1 cellular context compared by ENCODE assay signal in the genomic region with DNA sequence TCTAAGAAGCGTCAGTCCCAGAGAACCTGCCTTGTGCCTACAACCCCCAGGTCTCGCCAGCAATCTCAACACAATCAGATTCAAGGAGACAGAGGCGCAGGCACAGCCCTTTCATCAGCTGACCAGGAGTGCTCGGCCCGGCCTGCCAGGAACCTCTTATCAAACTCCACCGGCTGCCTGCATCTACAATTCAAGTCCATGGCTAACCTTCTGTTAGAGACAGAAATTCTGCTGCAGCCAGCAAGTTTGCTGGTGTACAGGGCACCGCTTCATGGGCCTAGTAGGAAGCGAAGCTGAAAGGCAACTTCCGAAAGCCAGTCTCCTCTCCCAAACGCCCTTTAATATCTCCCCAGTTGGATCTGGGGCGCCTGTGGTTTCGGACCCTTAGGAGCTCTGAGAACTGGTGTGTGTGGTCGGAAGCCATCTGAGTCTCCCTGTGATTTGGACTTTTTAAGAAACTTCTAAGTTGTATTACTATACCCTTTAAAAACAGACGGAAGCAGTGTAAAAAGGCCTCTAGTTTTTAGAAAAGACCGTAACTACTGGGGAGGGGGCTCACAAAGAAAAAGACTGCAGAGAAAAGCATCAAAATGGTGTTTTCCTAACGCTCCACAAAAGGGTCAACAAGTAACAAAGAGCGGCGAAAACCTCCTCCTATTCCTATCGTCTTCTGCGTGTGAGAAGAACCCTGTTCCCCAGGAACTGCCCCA.
TF ChIP-seq lines count a peak whose summit lies in the region.

No MANE protein-coding gene starts in this region.

TF ChIP-seq in K562, 482 proteins besides CTCF, POLR2A, EP300 and RAD21 (continued from another document and continues in another):
- no peak for TF ChIP-seq ZNF324 (CRISPR knock-in tag; IDR thresholded peaks at IDR 0.05)
- no peak for TF ChIP-seq THRAP3 (IDR thresholded peaks at IDR 0.05; ENCODE audit: borderline replicate concordance)
- TF ChIP-seq DDX20 (tag; IDR thresholded peaks at IDR 0.05; ENCODE audit: low read depth): no peak
- no peak for TF ChIP-seq RFX7 (CRISPR knock-in tag; IDR thresholded peaks at IDR 0.05)
- no peak for TF ChIP-seq SRSF1 (IDR thresholded peaks at IDR 0.05; ENCODE audit: low read depth, low read length)
- no peak for TF ChIP-seq ZNF354B (CRISPR knock-in tag; IDR thresholded peaks at IDR 0.05)
- TF ChIP-seq STAT5A (IDR thresholded peaks at IDR 0.05; ENCODE audit: borderline replicate concordance, low read length): peak; percentile 59; the same call in 1 of the 2 replicates
- TF ChIP-seq, protein P1, sequence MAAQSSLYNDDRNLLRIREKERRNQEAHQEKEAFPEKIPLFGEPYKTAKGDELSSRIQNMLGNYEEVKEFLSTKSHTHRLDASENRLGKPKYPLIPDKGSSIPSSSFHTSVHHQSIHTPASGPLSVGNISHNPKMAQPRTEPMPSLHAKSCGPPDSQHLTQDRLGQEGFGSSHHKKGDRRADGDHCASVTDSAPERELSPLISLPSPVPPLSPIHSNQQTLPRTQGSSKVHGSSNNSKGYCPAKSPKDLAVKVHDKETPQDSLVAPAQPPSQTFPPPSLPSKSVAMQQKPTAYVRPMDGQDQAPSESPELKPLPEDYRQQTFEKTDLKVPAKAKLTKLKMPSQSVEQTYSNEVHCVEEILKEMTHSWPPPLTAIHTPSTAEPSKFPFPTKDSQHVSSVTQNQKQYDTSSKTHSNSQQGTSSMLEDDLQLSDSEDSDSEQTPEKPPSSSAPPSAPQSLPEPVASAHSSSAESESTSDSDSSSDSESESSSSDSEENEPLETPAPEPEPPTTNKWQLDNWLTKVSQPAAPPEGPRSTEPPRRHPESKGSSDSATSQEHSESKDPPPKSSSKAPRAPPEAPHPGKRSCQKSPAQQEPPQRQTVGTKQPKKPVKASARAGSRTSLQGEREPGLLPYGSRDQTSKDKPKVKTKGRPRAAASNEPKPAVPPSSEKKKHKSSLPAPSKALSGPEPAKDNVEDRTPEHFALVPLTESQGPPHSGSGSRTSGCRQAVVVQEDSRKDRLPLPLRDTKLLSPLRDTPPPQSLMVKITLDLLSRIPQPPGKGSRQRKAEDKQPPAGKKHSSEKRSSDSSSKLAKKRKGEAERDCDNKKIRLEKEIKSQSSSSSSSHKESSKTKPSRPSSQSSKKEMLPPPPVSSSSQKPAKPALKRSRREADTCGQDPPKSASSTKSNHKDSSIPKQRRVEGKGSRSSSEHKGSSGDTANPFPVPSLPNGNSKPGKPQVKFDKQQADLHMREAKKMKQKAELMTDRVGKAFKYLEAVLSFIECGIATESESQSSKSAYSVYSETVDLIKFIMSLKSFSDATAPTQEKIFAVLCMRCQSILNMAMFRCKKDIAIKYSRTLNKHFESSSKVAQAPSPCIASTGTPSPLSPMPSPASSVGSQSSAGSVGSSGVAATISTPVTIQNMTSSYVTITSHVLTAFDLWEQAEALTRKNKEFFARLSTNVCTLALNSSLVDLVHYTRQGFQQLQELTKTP (IDR thresholded peaks at IDR 0.05; ENCODE audit: low read depth in 1 of 2, partially characterized antibody in 2 of 2): no peak
- TF ChIP-seq, protein P2, sequence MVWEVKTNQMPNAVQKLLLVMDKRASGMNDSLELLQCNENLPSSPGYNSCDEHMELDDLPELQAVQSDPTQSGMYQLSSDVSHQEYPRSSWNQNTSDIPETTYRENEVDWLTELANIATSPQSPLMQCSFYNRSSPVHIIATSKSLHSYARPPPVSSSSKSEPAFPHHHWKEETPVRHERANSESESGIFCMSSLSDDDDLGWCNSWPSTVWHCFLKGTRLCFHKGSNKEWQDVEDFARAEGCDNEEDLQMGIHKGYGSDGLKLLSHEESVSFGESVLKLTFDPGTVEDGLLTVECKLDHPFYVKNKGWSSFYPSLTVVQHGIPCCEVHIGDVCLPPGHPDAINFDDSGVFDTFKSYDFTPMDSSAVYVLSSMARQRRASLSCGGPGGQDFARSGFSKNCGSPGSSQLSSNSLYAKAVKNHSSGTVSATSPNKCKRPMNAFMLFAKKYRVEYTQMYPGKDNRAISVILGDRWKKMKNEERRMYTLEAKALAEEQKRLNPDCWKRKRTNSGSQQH (CRISPR knock-in tag; IDR thresholded peaks at IDR 0.05): no peak
- TF ChIP-seq ZFP36 (IDR thresholded peaks at IDR 0.05; ENCODE audit: low read depth, low read length, partially characterized antibody): peak; percentile 8
- TF ChIP-seq, protein P3, sequence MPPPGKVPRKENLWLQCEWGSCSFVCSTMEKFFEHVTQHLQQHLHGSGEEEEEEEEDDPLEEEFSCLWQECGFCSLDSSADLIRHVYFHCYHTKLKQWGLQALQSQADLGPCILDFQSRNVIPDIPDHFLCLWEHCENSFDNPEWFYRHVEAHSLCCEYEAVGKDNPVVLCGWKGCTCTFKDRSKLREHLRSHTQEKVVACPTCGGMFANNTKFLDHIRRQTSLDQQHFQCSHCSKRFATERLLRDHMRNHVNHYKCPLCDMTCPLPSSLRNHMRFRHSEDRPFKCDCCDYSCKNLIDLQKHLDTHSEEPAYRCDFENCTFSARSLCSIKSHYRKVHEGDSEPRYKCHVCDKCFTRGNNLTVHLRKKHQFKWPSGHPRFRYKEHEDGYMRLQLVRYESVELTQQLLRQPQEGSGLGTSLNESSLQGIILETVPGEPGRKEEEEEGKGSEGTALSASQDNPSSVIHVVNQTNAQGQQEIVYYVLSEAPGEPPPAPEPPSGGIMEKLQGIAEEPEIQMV (tag; conservative IDR thresholded peaks at IDR 0.05; ENCODE audit: low read depth): no peak
- no peak for TF ChIP-seq ZNF23 (CRISPR knock-in tag; IDR thresholded peaks at IDR 0.05)
- no peak for TF ChIP-seq HNRNPUL1 (IDR thresholded peaks at IDR 0.05; ENCODE audit: low read length)
- peak in 1 of 2 experiments; percentile 69; a peak in 1 of 3 replicates for TF ChIP-seq CBX3 (IDR thresholded peaks at IDR 0.05; ENCODE audit: borderline replicate concordance in 1 of 2, low read length in 2 of 2)
- TF ChIP-seq SMAD4 (CRISPR knock-in tag; conservative IDR thresholded peaks at IDR 0.05): peak; percentile 91
- TF ChIP-seq ZEB2 (IDR thresholded peaks at IDR 0.05): no peak
- TF ChIP-seq RBM34 (IDR thresholded peaks at IDR 0.05; ENCODE audit: borderline replicate concordance, insufficient read depth, low read length): no peak
- TF ChIP-seq HNRNPK (IDR thresholded peaks at IDR 0.05; ENCODE audit: low read depth, low read length, poor library complexity, severe bottlenecking): no peak
- no peak for TF ChIP-seq NR2C1 (IDR thresholded peaks at IDR 0.05)
- TF ChIP-seq NR2C1 (tag; IDR thresholded peaks at IDR 0.05): no peak
- TF ChIP-seq, protein P4, sequence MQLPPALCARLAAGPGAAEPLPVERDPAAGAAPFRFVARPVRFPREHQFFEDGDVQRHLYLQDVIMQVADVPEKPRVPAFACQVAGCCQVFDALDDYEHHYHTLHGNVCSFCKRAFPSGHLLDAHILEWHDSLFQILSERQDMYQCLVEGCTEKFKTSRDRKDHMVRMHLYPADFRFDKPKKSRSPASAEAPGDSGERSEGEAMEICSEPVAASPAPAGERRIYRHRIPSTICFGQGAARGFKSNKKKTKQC (CRISPR knock-in tag; IDR thresholded peaks at IDR 0.05): no peak
- TF ChIP-seq PYGO2 (tag; IDR thresholded peaks at IDR 0.05): no peak
- TF ChIP-seq, protein P5, sequence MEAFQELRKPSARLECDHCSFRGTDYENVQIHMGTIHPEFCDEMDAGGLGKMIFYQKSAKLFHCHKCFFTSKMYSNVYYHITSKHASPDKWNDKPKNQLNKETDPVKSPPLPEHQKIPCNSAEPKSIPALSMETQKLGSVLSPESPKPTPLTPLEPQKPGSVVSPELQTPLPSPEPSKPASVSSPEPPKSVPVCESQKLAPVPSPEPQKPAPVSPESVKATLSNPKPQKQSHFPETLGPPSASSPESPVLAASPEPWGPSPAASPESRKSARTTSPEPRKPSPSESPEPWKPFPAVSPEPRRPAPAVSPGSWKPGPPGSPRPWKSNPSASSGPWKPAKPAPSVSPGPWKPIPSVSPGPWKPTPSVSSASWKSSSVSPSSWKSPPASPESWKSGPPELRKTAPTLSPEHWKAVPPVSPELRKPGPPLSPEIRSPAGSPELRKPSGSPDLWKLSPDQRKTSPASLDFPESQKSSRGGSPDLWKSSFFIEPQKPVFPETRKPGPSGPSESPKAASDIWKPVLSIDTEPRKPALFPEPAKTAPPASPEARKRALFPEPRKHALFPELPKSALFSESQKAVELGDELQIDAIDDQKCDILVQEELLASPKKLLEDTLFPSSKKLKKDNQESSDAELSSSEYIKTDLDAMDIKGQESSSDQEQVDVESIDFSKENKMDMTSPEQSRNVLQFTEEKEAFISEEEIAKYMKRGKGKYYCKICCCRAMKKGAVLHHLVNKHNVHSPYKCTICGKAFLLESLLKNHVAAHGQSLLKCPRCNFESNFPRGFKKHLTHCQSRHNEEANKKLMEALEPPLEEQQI (IDR thresholded peaks at IDR 0.05): no peak
- TF ChIP-seq POU5F1 (IDR thresholded peaks at IDR 0.05; ENCODE audit: borderline replicate concordance, low read depth, low read length, partially characterized antibody): no peak
- TF ChIP-seq NFIC (IDR thresholded peaks at IDR 0.05): peak; percentile 68; the same call in 1 of the 2 replicates
- TF ChIP-seq RCOR1 (IDR thresholded peaks at IDR 0.05; ENCODE audit: borderline replicate concordance in 1 of 2, low read depth in 2 of 2, low read length in 2 of 2): peak; percentile 98 to 99
- no peak for TF ChIP-seq RFX5 (IDR thresholded peaks at IDR 0.05; ENCODE audit: low read depth, low read length)
- TF ChIP-seq, protein P6, sequence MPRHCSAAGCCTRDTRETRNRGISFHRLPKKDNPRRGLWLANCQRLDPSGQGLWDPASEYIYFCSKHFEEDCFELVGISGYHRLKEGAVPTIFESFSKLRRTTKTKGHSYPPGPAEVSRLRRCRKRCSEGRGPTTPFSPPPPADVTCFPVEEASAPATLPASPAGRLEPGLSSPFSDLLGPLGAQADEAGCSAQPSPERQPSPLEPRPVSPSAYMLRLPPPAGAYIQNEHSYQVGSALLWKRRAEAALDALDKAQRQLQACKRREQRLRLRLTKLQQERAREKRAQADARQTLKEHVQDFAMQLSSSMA (CRISPR knock-in tag; IDR thresholded peaks at IDR 0.05): no peak
- TF ChIP-seq MCM5 (IDR thresholded peaks at IDR 0.05; ENCODE audit: low read depth): no peak
- no peak for TF ChIP-seq SREBF1 (IDR thresholded peaks at IDR 0.05; ENCODE audit: borderline replicate concordance, low read depth, low read length)
- TF ChIP-seq LEF1 (IDR thresholded peaks at IDR 0.05): peak; percentile 81; the same call in 1 of the 2 replicates
- TF ChIP-seq ILK (tag; IDR thresholded peaks at IDR 0.05; ENCODE audit: borderline replicate concordance, low read depth): no peak
- TF ChIP-seq PCBP2 (IDR thresholded peaks at IDR 0.05; ENCODE audit: low read depth, low read length, poor library complexity, severe bottlenecking): no peak
- peak; percentile 80 for TF ChIP-seq CXXC5 (CRISPR knock-in tag; IDR thresholded peaks at IDR 0.05)
- TF ChIP-seq, protein P7, sequence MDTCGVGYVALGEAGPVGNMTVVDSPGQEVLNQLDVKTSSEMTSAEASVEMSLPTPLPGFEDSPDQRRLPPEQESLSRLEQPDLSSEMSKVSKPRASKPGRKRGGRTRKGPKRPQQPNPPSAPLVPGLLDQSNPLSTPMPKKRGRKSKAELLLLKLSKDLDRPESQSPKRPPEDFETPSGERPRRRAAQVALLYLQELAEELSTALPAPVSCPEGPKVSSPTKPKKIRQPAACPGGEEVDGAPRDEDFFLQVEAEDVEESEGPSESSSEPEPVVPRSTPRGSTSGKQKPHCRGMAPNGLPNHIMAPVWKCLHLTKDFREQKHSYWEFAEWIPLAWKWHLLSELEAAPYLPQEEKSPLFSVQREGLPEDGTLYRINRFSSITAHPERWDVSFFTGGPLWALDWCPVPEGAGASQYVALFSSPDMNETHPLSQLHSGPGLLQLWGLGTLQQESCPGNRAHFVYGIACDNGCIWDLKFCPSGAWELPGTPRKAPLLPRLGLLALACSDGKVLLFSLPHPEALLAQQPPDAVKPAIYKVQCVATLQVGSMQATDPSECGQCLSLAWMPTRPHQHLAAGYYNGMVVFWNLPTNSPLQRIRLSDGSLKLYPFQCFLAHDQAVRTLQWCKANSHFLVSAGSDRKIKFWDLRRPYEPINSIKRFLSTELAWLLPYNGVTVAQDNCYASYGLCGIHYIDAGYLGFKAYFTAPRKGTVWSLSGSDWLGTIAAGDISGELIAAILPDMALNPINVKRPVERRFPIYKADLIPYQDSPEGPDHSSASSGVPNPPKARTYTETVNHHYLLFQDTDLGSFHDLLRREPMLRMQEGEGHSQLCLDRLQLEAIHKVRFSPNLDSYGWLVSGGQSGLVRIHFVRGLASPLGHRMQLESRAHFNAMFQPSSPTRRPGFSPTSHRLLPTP (IDR thresholded peaks at IDR 0.05; ENCODE audit: borderline replicate concordance, extremely low read depth, insufficient read length): no peak
- TF ChIP-seq NR3C1 (CRISPR knock-in tag; IDR thresholded peaks at IDR 0.05): no peak
- TF ChIP-seq CSDE1 (IDR thresholded peaks at IDR 0.05): 0 out of 4 replicates have a peak, but pooled peaks of 1 of the 2 experiments have one; percentile 46
- TF ChIP-seq, protein P8, sequence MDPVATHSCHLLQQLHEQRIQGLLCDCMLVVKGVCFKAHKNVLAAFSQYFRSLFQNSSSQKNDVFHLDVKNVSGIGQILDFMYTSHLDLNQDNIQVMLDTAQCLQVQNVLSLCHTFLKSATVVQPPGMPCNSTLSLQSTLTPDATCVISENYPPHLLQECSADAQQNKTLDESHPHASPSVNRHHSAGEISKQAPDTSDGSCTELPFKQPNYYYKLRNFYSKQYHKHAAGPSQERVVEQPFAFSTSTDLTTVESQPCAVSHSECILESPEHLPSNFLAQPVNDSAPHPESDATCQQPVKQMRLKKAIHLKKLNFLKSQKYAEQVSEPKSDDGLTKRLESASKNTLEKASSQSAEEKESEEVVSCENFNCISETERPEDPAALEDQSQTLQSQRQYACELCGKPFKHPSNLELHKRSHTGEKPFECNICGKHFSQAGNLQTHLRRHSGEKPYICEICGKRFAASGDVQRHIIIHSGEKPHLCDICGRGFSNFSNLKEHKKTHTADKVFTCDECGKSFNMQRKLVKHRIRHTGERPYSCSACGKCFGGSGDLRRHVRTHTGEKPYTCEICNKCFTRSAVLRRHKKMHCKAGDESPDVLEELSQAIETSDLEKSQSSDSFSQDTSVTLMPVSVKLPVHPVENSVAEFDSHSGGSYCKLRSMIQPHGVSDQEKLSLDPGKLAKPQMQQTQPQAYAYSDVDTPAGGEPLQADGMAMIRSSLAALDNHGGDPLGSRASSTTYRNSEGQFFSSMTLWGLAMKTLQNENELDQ (CRISPR knock-in tag; IDR thresholded peaks at IDR 0.05; ENCODE audit: borderline replicate concordance): no peak
- no peak for TF ChIP-seq KLF10 (CRISPR knock-in tag; IDR thresholded peaks at IDR 0.05)
- peak; percentile 68 for TF ChIP-seq SAP30 (IDR thresholded peaks at IDR 0.05; ENCODE audit: borderline replicate concordance, insufficient read depth, low read depth, low read length, poor library complexity, severe bottlenecking)
- no peak; the same call in 1 of the 2 replicates for TF ChIP-seq ZFX (CRISPR knock-in tag; IDR thresholded peaks at IDR 0.05)
- TF ChIP-seq KAT2B (IDR thresholded peaks at IDR 0.05; ENCODE audit: low read depth, low read length): no peak
- no peak for TF ChIP-seq ZNF778 (CRISPR knock-in tag; IDR thresholded peaks at IDR 0.05)
- TF ChIP-seq TRIM24 (IDR thresholded peaks at IDR 0.05): peak; percentile 28 to 64; a peak in 2 of 4 replicates
- peak; percentile 94 for TF ChIP-seq PHF21A (IDR thresholded peaks at IDR 0.05; ENCODE audit: borderline replicate concordance, low read depth)
- TF ChIP-seq RAD51 (IDR thresholded peaks at IDR 0.05; ENCODE audit: borderline replicate concordance, low read depth): peak; percentile 80
- no peak for TF ChIP-seq HNRNPH1 (optimal IDR thresholded peaks at IDR 0.05; ENCODE audit: low read depth, low read length)
